In the genomic region with DNA sequence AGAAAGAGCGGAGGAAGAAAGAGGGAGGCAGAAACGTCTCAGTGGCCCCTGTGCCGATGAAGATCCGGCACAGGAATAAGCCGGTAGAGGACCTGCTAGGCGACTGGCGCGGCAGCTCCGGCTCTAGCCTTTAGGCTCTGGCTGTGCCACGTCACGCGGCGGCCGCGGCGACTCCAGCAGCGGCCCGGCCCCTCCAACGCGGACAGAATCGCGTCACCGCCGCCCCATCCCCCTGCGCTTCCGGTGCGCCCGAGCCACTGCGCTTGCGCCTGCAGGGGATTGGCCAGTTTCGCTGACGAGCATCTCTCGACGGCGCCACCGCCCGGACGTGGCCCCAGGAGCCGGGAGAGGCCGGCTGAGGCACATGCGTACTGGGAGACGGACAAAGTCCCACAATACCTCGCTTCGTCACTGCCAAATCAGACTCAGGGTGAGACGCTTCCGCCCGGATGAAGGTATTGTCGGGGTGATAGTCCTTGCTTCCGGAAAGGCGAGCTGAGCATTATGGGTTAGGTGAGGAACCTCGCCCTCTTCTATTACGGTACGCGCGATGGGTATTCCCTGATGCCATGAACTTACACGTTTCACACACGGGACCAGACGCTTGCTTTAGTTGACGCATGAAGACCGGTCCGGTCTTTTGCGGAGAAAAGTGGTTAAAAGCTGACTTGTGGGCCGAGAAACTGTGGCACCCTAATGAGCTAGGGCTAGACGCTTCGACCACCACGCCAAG, we compare ENCODE assay signal across 1 cellular context.
TF ChIP-seq lines count a peak whose summit lies in the region.

Gene ARF4, minus strand, starts transcription at position 105 of the 733 bp plus-strand sequence. CDS start 204 bp downstream, outside the sequence.

TF ChIP-seq in HEK293, 187 proteins besides CTCF, POLR2A, EP300 and RAD21 (continued from another document and continues in another):
- TF ChIP-seq ZBTB6 (tag by site-specific recombination; IDR thresholded peaks at IDR 0.05) (peak; percentile 94), SP3 (tag by site-specific recombination; IDR thresholded peaks at IDR 0.05) (peak; percentile 58), BCL11A (tag by site-specific recombination; IDR thresholded peaks at IDR 0.05; ENCODE audit: low read depth) (peak; percentile 43; the same call in 1 of the 2 replicates), ZNF76 (tag by site-specific recombination; IDR thresholded peaks at IDR 0.05; ENCODE audit: borderline replicate concordance, low read depth) (peak; percentile 93), ZNF501 (tag by site-specific recombination; IDR thresholded peaks at IDR 0.05) (peak; percentile 48; the same call in 1 of the 2 replicates), TRIM28 (IDR thresholded peaks at IDR 0.05; ENCODE audit: borderline replicate concordance, low read length) (peak; percentile 60; the same call in 1 of the 2 replicates), YY2 (tag by site-specific recombination; IDR thresholded peaks at IDR 0.05) (0 out of 2 replicates have a peak, but pooled peaks have one; percentile 52), KLF16 (tag by site-specific recombination; IDR thresholded peaks at IDR 0.05) (peak; percentile 41), ZBTB11 (tag by site-specific recombination; conservative IDR thresholded peaks at IDR 0.05; ENCODE audit: low read depth) (peak; percentile 89), ZSCAN30 (tag by site-specific recombination; IDR thresholded peaks at IDR 0.05) (0 out of 2 replicates have a peak, but pooled peaks have one; percentile 8), ZBTB17 (tag by site-specific recombination; IDR thresholded peaks at IDR 0.05) (0 out of 2 replicates have a peak, but pooled peaks have one; percentile 9), ZNF580 (tag by site-specific recombination; IDR thresholded peaks at IDR 0.05) (peak; percentile 97), BCL11B (tag by site-specific recombination; IDR thresholded peaks at IDR 0.05; ENCODE audit: low read depth) (peak; percentile 68; the same call in 1 of the 2 replicates), INSM2 (tag by site-specific recombination; IDR thresholded peaks at IDR 0.05) (0 out of 2 replicates have a peak, but pooled peaks have one; percentile 52), ZBTB20 (tag by site-specific recombination; IDR thresholded peaks at IDR 0.05) (peak; percentile 64), GLIS2 (tag by site-specific recombination; IDR thresholded peaks at IDR 0.05) (peak; percentile 41; the same call in 1 of the 2 replicates), ZNF24 (tag by site-specific recombination; IDR thresholded peaks at IDR 0.05) (0 out of 2 replicates have a peak, but pooled peaks have one; percentile 21), ZNF518A (tag by site-specific recombination; conservative IDR thresholded peaks at IDR 0.05; ENCODE audit: low read depth) (peak; percentile 90), GLIS1 (tag by site-specific recombination; IDR thresholded peaks at IDR 0.05) (peak; percentile 71), SP2 (tag by site-specific recombination; IDR thresholded peaks at IDR 0.05) (peak; percentile 91), ZNF561 (tag by site-specific recombination; IDR thresholded peaks at IDR 0.05; ENCODE audit: borderline replicate concordance) (no peak), SETDB1 (IDR thresholded peaks at IDR 0.05; ENCODE audit: insufficient read length, low read length) (peak; percentile 30), ZEB2 (tag by site-specific recombination; IDR thresholded peaks at IDR 0.05) (peak; percentile 19; the same call in 1 of the 2 replicates), ZFP41 (tag by site-specific recombination; IDR thresholded peaks at IDR 0.05; ENCODE audit: borderline replicate concordance) (no peak)
- TF ChIP-seq, protein P1, sequence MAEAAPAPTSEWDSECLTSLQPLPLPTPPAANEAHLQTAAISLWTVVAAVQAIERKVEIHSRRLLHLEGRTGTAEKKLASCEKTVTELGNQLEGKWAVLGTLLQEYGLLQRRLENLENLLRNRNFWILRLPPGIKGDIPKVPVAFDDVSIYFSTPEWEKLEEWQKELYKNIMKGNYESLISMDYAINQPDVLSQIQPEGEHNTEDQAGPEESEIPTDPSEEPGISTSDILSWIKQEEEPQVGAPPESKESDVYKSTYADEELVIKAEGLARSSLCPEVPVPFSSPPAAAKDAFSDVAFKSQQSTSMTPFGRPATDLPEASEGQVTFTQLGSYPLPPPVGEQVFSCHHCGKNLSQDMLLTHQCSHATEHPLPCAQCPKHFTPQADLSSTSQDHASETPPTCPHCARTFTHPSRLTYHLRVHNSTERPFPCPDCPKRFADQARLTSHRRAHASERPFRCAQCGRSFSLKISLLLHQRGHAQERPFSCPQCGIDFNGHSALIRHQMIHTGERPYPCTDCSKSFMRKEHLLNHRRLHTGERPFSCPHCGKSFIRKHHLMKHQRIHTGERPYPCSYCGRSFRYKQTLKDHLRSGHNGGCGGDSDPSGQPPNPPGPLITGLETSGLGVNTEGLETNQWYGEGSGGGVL (tag by site-specific recombination; IDR thresholded peaks at IDR 0.05) = no peak
- TF ChIP-seq, protein P2, sequence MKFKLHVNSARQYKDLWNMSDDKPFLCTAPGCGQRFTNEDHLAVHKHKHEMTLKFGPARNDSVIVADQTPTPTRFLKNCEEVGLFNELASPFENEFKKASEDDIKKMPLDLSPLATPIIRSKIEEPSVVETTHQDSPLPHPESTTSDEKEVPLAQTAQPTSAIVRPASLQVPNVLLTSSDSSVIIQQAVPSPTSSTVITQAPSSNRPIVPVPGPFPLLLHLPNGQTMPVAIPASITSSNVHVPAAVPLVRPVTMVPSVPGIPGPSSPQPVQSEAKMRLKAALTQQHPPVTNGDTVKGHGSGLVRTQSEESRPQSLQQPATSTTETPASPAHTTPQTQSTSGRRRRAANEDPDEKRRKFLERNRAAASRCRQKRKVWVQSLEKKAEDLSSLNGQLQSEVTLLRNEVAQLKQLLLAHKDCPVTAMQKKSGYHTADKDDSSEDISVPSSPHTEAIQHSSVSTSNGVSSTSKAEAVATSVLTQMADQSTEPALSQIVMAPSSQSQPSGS (tag by site-specific recombination; IDR thresholded peaks at IDR 0.05; ENCODE audit: low read depth) = peak; percentile 71
- TF ChIP-seq, protein P3, sequence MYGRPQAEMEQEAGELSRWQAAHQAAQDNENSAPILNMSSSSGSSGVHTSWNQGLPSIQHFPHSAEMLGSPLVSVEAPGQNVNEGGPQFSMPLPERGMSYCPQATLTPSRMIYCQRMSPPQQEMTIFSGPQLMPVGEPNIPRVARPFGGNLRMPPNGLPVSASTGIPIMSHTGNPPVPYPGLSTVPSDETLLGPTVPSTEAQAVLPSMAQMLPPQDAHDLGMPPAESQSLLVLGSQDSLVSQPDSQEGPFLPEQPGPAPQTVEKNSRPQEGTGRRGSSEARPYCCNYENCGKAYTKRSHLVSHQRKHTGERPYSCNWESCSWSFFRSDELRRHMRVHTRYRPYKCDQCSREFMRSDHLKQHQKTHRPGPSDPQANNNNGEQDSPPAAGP (tag by site-specific recombination; IDR thresholded peaks at IDR 0.05) = peak; percentile 6; the same call in 1 of the 2 replicates
- TF ChIP-seq, protein P4, sequence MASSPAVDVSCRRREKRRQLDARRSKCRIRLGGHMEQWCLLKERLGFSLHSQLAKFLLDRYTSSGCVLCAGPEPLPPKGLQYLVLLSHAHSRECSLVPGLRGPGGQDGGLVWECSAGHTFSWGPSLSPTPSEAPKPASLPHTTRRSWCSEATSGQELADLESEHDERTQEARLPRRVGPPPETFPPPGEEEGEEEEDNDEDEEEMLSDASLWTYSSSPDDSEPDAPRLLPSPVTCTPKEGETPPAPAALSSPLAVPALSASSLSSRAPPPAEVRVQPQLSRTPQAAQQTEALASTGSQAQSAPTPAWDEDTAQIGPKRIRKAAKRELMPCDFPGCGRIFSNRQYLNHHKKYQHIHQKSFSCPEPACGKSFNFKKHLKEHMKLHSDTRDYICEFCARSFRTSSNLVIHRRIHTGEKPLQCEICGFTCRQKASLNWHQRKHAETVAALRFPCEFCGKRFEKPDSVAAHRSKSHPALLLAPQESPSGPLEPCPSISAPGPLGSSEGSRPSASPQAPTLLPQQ (tag by site-specific recombination; IDR thresholded peaks at IDR 0.05) = peak; percentile 47; the same call in 1 of the 2 replicates
